Comparison of ENCODE assay signal across 22 cellular contexts in genomic region chr7:53087274-53087673, GRCh38. TPM values are rescaled to one million over a fixed set of nuclear protein-coding genes. Genes with fewer than 3 reads are reported as not detected.
A peak's percentile ranks its signal among the peaks of the same experiment; 100 is the strongest.
DNase-seq lines count a peak whose midpoint lies in the region; ATAC-seq and TF ChIP-seq lines count a peak whose summit lies in the region.
"Had no signal": no experiment of that assay in that cellular context is flagged by ENCODE, and none has a peak within 500 bp of the region (broad histone marks: within the 10 kb centered on the region; RNA-seq: fewer than 3 reads in every experiment).

No MANE protein-coding gene starts in this region.

- no peak overlapping the region for H3K23ac ChIP-seq in trophoblast cell (ENCODE audit: low read length)

- H3K4me3 Mint-ChIP-seq in GM23338: no peak overlapping the region
- no peak overlapping the region for H3K4me3 Mint-ChIP-seq in stimulated activated memory B cell treated with anti-CD40 and anti-IgM and Interleukin-4, amounts not matched to agents 10 μg/mL and 1 μg/mL and 100 μg/mL, for 72 hours
- H3K4me3 Mint-ChIP-seq: CD14-positive monocyte; CD4-positive, CD25-positive, alpha-beta regulatory T cell; CD8-positive, alpha-beta memory T cell had no signal

- no peaks in the 10 kb centered on the region for H3K4me1 ChIP-seq in GM23338 (ENCODE audit: insufficient read depth)
- no peaks in the 10 kb centered on the region for H3K4me1 ChIP-seq in trophoblast cell (ENCODE audit: control insufficient read depth in 1 of 2, insufficient read depth in 2 of 2, low read length in 2 of 2)
- H3K4me1 ChIP-seq: BLaER1, Caco-2 had no signal

- H3K4me1 Mint-ChIP-seq in GM23338: no peaks in the 10 kb centered on the region
- no peaks in the 10 kb centered on the region for H3K4me1 Mint-ChIP-seq in stimulated activated memory B cell treated with anti-CD40 and anti-IgM and Interleukin-4, amounts not matched to agents 10 μg/mL and 1 μg/mL and 100 μg/mL, for 72 hours
- H3K4me1 Mint-ChIP-seq: CD14-positive monocyte; CD4-positive, alpha-beta memory T cell; CD4-positive, CD25-positive, alpha-beta regulatory T cell; CD8-positive, alpha-beta memory T cell had no signal

- H3K27ac ChIP-seq in GM23338 (ENCODE audit: low read depth) (no peak overlapping the region), trophoblast cell (ENCODE audit: low read depth, low read length) (no peak overlapping the region)
- H3K27ac ChIP-seq: BLaER1 had no signal

- H2BK5ac ChIP-seq in trophoblast cell (ENCODE audit: low read depth, low read length, poor library complexity): no peak overlapping the region

- H2BK120ac ChIP-seq in trophoblast cell (ENCODE audit: insufficient read depth, low read length, poor library complexity): no peak overlapping the region

- H2AK5ac ChIP-seq in trophoblast cell (ENCODE audit: low read length): no peak overlapping the region

- H3K79me2 ChIP-seq in GM23338 (replicated peaks; ENCODE audit: insufficient read depth): no peaks in the 10 kb centered on the region
- H3K79me2 ChIP-seq in trophoblast cell (ENCODE audit: control insufficient read depth, insufficient read depth, low read length, poor library complexity): no peaks in the 10 kb centered on the region

- no peak for ATAC-seq in GM23338
- ATAC-seq in stimulated activated memory B cell treated with anti-CD40 and anti-IgM and Interleukin-4, amounts not matched to agents 10 μg/mL and 1 μg/mL and 100 μg/mL, for 72 hours: peak; percentile 16
- ATAC-seq: GM12878 had no signal

- H3K36me3 ChIP-seq in GM23338 (ENCODE audit: insufficient read depth): no peaks in the 10 kb centered on the region
- no peaks in the 10 kb centered on the region for H3K36me3 ChIP-seq in trophoblast cell (ENCODE audit: control insufficient read depth in 1 of 2, insufficient read depth in 2 of 2, low read length in 2 of 2)
- H3K36me3 ChIP-seq: BE2C, BLaER1 had no signal

- H3K4ac ChIP-seq in trophoblast cell (ENCODE audit: low read depth, low read length): no peak overlapping the region

- H3K79me1 ChIP-seq in trophoblast cell (ENCODE audit: low read length): no peaks in the 10 kb centered on the region

- H3K9me3 ChIP-seq in trophoblast cell (ENCODE audit: insufficient read depth, low read depth, low read length): peaks cover 4% of the 10 kb centered on the region
- H3K9me3 ChIP-seq: BE2C, BLaER1, Caco-2 had no signal

- no peak overlapping the region for H3K4me3 ChIP-seq in GM23338
- no peak overlapping the region for H3K4me3 ChIP-seq in trophoblast cell (ENCODE audit: low read depth, low read length)
- H3K4me3 ChIP-seq: BLaER1, GM12878 had no signal

- no peak overlapping the region for H3K14ac ChIP-seq in trophoblast cell (ENCODE audit: low read length)

- no peaks in the 10 kb centered on the region for H3K9me3 Mint-ChIP-seq in GM23338
- peaks cover 5% of the 10 kb centered on the region for H3K9me3 Mint-ChIP-seq in stimulated activated memory B cell treated with anti-CD40 and anti-IgM and Interleukin-4, amounts not matched to agents 10 μg/mL and 1 μg/mL and 100 μg/mL, for 72 hours

- no peak overlapping the region for H4K12ac ChIP-seq in trophoblast cell (ENCODE audit: low read depth, low read length)

- TF ChIP-seq CTCF in GM23338 (conservative IDR thresholded peaks at IDR 0.05; ENCODE audit: low read depth in 2 of 2) (no peak), GM13977 (IDR thresholded peaks at IDR 0.05; ENCODE audit: extremely low read depth, insufficient read depth, missing control alignments) (no peak)

- no peaks in the 10 kb centered on the region for H3F3A ChIP-seq in GM23338 (replicated peaks; ENCODE audit: low read depth)

- DNase-seq in GM03348 (ENCODE audit: low spot score) (peak; percentile 1), GM23338 (ENCODE audit: low spot score) (no peak), COR-L47 (lab: John Stamatoyannopoulos, UW) (no peak), trophoblast cell (no peak), GM13977 (ENCODE audit: low spot score) (no peak)
- DNase-seq: 8988T; ACHN; BE2C; C1 segment of cervical spinal cord; Caco-2; Calu3; CD4-positive, alpha-beta memory T cell; CD4-positive, CD25-positive, alpha-beta regulatory T cell; DMS79 treated with DMSO at 0.1 percent for 48 hours; GF-D8 had no signal

- no peak overlapping the region for H3K9ac ChIP-seq in trophoblast cell (ENCODE audit: low read length)
- H3K9ac ChIP-seq: BLaER1 had no signal

- no peak overlapping the region for H4K8ac ChIP-seq in trophoblast cell (ENCODE audit: low read depth, low read length)

- H3K9me2 ChIP-seq in GM23338 (ENCODE audit: insufficient read depth): no peaks in the 10 kb centered on the region

- in situ Hi-C loops in GM13977 (cut with MboI; ENCODE audit: low pct_unique_long_range_greater_than_20kb, low sequenced_read_pairs, unreplicated experiment): no loop called here

- H3K36me3 Mint-ChIP-seq in GM23338 (ENCODE audit: low read depth): no peaks in the 10 kb centered on the region
- H3K36me3 Mint-ChIP-seq in stimulated activated memory B cell treated with anti-CD40 and anti-IgM and Interleukin-4, amounts not matched to agents 10 μg/mL and 1 μg/mL and 100 μg/mL, for 72 hours: no peaks in the 10 kb centered on the region
- H3K36me3 Mint-ChIP-seq: CD14-positive monocyte; CD4-positive, alpha-beta memory T cell; CD4-positive, CD25-positive, alpha-beta regulatory T cell; CD8-positive, alpha-beta memory T cell had no signal

- H3K27ac Mint-ChIP-seq in GM23338: no peak overlapping the region
- no peak overlapping the region for H3K27ac Mint-ChIP-seq in stimulated activated memory B cell treated with anti-CD40 and anti-IgM and Interleukin-4, amounts not matched to agents 10 μg/mL and 1 μg/mL and 100 μg/mL, for 72 hours
- H3K27ac Mint-ChIP-seq: CD14-positive monocyte; CD4-positive, alpha-beta memory T cell; CD4-positive, CD25-positive, alpha-beta regulatory T cell; CD8-positive, alpha-beta memory T cell had no signal

- H2AFZ ChIP-seq in GM23338 (0 out of 2 replicates have a peak overlapping the region, but pooled peaks have one; percentile 6), trophoblast cell (ENCODE audit: insufficient read depth, low read length, poor library complexity) (no peak overlapping the region)

- H2BK12ac ChIP-seq in trophoblast cell (ENCODE audit: low read length): no peak overlapping the region

- WGBS in trophoblast cell (ENCODE audit: extremely low coverage, insufficient coverage, insufficient read length): no CpG with 5 or more reads among the region's 17 CpGs

- H3K4me2 ChIP-seq in GM23338: no peak overlapping the region
- H3K4me2 ChIP-seq in trophoblast cell (ENCODE audit: low read length): no peak overlapping the region
- H3K4me2 ChIP-seq: BLaER1 had no signal

- H4K91ac ChIP-seq in trophoblast cell (ENCODE audit: low read depth, low read length): no peak overlapping the region

- peaks cover 2% of the 10 kb centered on the region for H3K27me3 Mint-ChIP-seq in GM23338 (ENCODE audit: insufficient read depth, low read depth, poor library complexity)
- H3K27me3 Mint-ChIP-seq in stimulated activated memory B cell treated with anti-CD40 and anti-IgM and Interleukin-4, amounts not matched to agents 10 μg/mL and 1 μg/mL and 100 μg/mL, for 72 hours: no peaks in the 10 kb centered on the region
- H3K27me3 Mint-ChIP-seq: CD4-positive, alpha-beta memory T cell; CD4-positive, CD25-positive, alpha-beta regulatory T cell; CD8-positive, alpha-beta memory T cell had no signal

- no peak overlapping the region for H3K18ac ChIP-seq in trophoblast cell (ENCODE audit: low read length)

- no peaks in the 10 kb centered on the region for H3K27me3 ChIP-seq in GM23338 (ENCODE audit: insufficient read depth)
- no peaks in the 10 kb centered on the region for H3K27me3 ChIP-seq in trophoblast cell (ENCODE audit: insufficient read depth, low read length)
- H3K27me3 ChIP-seq: BE2C, BLaER1 had no signal

- no peaks in the 10 kb centered on the region for H4K20me1 ChIP-seq in GM23338 (replicated peaks; ENCODE audit: insufficient read depth)
- H4K20me1 ChIP-seq: BLaER1 had no signal

TF ChIP-seq in GM23338, 12 proteins besides CTCF, POLR2A, EP300 and RAD21 (continues in another document):
- no peak for TF ChIP-seq STAT1 (IDR thresholded peaks at IDR 0.05; ENCODE audit: unreplicated experiment)
- no peak for TF ChIP-seq NANOG (IDR thresholded peaks at IDR 0.05; ENCODE audit: borderline replicate concordance)
- TF ChIP-seq ZNF114 (CRISPR knock-in tag; IDR thresholded peaks at IDR 0.05): no peak
- TF ChIP-seq EZH2 (IDR thresholded peaks at IDR 0.05; ENCODE audit: low read depth, unreplicated experiment): no peak
- TF ChIP-seq EZH2phosphoT487 (IDR thresholded peaks at IDR 0.05; ENCODE audit: unreplicated experiment): no peak
- TF ChIP-seq ETS1 (IDR thresholded peaks at IDR 0.05): no peak
- TF ChIP-seq CREB1 (CRISPR knock-in tag; IDR thresholded peaks at IDR 0.05; ENCODE audit: low read depth): no peak
- TF ChIP-seq JUNB (IDR thresholded peaks at IDR 0.05; ENCODE audit: unreplicated experiment): no peak
- TF ChIP-seq POLR2AphosphoS5 (IDR thresholded peaks at IDR 0.05; ENCODE audit: low read depth): no peak

RNA-seq across cellular contexts. Expression of gene POM121L12, which starts 51.8 kb away (rescaled TPM):
- total RNA-seq in GM23338 (2014; rRNA removed; shearing (Covaris generic)): not detected in 2 replicates
- polyA plus RNA-seq in GM23338 (2016; fragmentation: Nextera tagmentation; extraction: Ambion mirVana): not detected in 2 replicates
- not detected in 2 replicates for polyA plus RNA-seq in trophoblast cell (2013)
- total RNA-seq: A673; Caco-2; Calu3; CD4-positive, alpha-beta memory T cell; CD4-positive, CD25-positive, alpha-beta regulatory T cell; CD8-positive, alpha-beta memory T cell; GM12878 had no signal
- polyA plus RNA-seq: AG04450; CD14-positive monocyte; CD4-positive, alpha-beta memory T cell; CD4-positive, CD25-positive, alpha-beta regulatory T cell; CD8-positive, alpha-beta memory T cell; GM12878 had no signal
